9 cellular contexts compared by ENCODE assay signal in genomic region chr10:6072215-6072941, GRCh38. TPM values are rescaled to one million over a fixed set of nuclear protein-coding genes. Genes with fewer than 3 reads are reported as not detected.
DNase-seq lines count a peak whose midpoint lies in the region; ATAC-seq, FAIRE-seq and TF ChIP-seq lines count a peak whose summit lies in the region.
"Had no signal": no experiment of that assay in that cellular context is flagged by ENCODE, and none has a peak within 500 bp of the region (broad histone marks: within the 10 kb centered on the region; RNA-seq: fewer than 3 reads in every experiment).

No MANE protein-coding gene starts in this region.

- POLR2A ChIA-PET in activated B cell treated with CpG ODN at 0.5 μM for 24 hours (lab: Charles Lee): interaction anchor here (0.7 to 9.0 kb wide), 8 partner anchors 11 to 259 kb away, joined by 3 to 339 read pairs (median 8); partner anchors contain the start of genes GDI2, IL15RA, IL2RA and RBM17

- no peaks in the 10 kb centered on the region for H3K27me3 Mint-ChIP-seq in activated B cell treated with CpG ODN at 0.5 μM for 24 hours

- WGBS in hepatocyte (ENCODE audit: low lambda C conversion rate, missing lambda C conversion rate): 86% methylated on average over 13 of the region's 13 CpGs

- no peaks in the 10 kb centered on the region for H3K9me3 ChIP-seq in skeletal muscle tissue (ENCODE audit: control insufficient read depth in 3 of 3, low read length in 3 of 3)
- no peaks in the 10 kb centered on the region for H3K9me3 ChIP-seq in hepatocyte (ENCODE audit: low read depth)
- H3K9me3 ChIP-seq in kidney (ENCODE audit: control insufficient read depth in 1 of 2, low read length in 2 of 2): no peaks in the 10 kb centered on the region

- H3K36me3 Mint-ChIP-seq in activated B cell treated with CpG ODN at 0.5 μM for 24 hours (ENCODE audit: low read depth): no peaks in the 10 kb centered on the region

- peak overlapping the region; percentile 30 for H3K27ac ChIP-seq in skeletal muscle tissue (ENCODE audit: low read depth, low read length)
- H3K27ac ChIP-seq in hepatocyte: no peak overlapping the region
- peak overlapping the region in 1 of 2 donors; percentile 18 for H3K27ac ChIP-seq in kidney (ENCODE audit: low read depth in 2 of 2, low read length in 2 of 2)

- CTCF ChIA-PET in activated B cell treated with CpG ODN at 0.5 μM for 24 hours (lab: Charles Lee): interaction anchor here (1.0 to 7.3 kb wide), 5 partner anchors 14 to 58 kb away, joined by 4 to 79 read pairs (median 5); no protein-coding TSS in a partner anchor

- intact Hi-C loops in activated B cell treated with CpG ODN at 0.5 μM for 24 hours (cut with micrococcal nuclease): loop anchor here (1.0 kb wide), 3 partner anchors 10 to 20 kb away; partner anchors contain the start of gene IL2RA
- intact Hi-C loops in kidney (cut with DNase I): no loop called here

- no peak for FAIRE-seq in kidney (lab: Jason Lieb, UNC)

- peak overlapping the region; percentile 97 for H3K27ac Mint-ChIP-seq in activated B cell treated with CpG ODN at 0.5 μM for 24 hours

- H3K4me1 Mint-ChIP-seq in activated B cell treated with CpG ODN at 0.5 μM for 24 hours: peaks cover 73% of the 10 kb centered on the region

- peak overlapping the region; percentile 67 for H3K4me3 Mint-ChIP-seq in activated B cell treated with CpG ODN at 0.5 μM for 24 hours

- DNase-seq in NCI-H524 (lab: John Stamatoyannopoulos, UW) (peak; percentile 32 to 58), NCI-H524 treated with DMSO at 0.1 percent for 48 hours (lab: John Stamatoyannopoulos, UW) (no peak), activated B cell treated with CpG ODN at 0.5 μM for 24 hours (no peak), hepatocyte (ENCODE audit: low spot score) (no peak), glomerular visceral epithelial cell (ENCODE audit: extremely low spot score) (no peak), kidney (no peak)
- DNase-seq: hippocampal formation had no signal

- H3K9ac ChIP-seq in skeletal muscle tissue (ENCODE audit: low read depth in 1 of 3, low read length in 3 of 3) (no peak overlapping the region), kidney (ENCODE audit: low read length in 2 of 2) (peak overlapping the region in 1 of 2 donors; percentile 16)

- no peaks in the 10 kb centered on the region for H4K20me1 ChIP-seq in hepatocyte (ENCODE audit: insufficient read depth, poor library complexity, severe bottlenecking)

- no peak overlapping the region for H3K4me2 ChIP-seq in hepatocyte

- H3K4me3 ChIP-seq in skeletal muscle tissue (ENCODE audit: low read length in 3 of 3): no peak overlapping the region
- no peak overlapping the region for H3K4me3 ChIP-seq in hepatocyte
- H3K4me3 ChIP-seq in kidney (ENCODE audit: low read length in 2 of 2): no peak overlapping the region

- no peaks in the 10 kb centered on the region for H3K79me2 ChIP-seq in hepatocyte

- peaks cover 0 to 6% (median 2%) of the 10 kb centered on the region in 3 donors for H3K4me1 ChIP-seq in skeletal muscle tissue (ENCODE audit: control insufficient read depth in 3 of 3, insufficient read depth in 3 of 3, low read length in 3 of 3)
- no peaks in the 10 kb centered on the region for H3K4me1 ChIP-seq in hepatocyte (ENCODE audit: insufficient read depth)
- no peaks in the 10 kb centered on the region for H3K4me1 ChIP-seq in kidney (ENCODE audit: control insufficient read depth in 1 of 2, insufficient read depth in 1 of 2, low read depth in 1 of 2, low read length in 2 of 2)

- ATAC-seq in HG02588 (IDR thresholded peaks at IDR 0.05; ENCODE audit: unreplicated experiment) (peak; percentile 59), activated B cell treated with CpG ODN at 0.5 μM for 24 hours (ENCODE audit: low read depth) (peak; percentile 62)

- H2AFZ ChIP-seq in hepatocyte: no peak overlapping the region

- H3K36me3 ChIP-seq in skeletal muscle tissue (ENCODE audit: control insufficient read depth in 3 of 3, insufficient read depth in 3 of 3, low read length in 3 of 3): no peaks in the 10 kb centered on the region
- H3K36me3 ChIP-seq in hepatocyte (replicated peaks; ENCODE audit: insufficient read depth, low read depth): no peaks in the 10 kb centered on the region
- H3K36me3 ChIP-seq in kidney (ENCODE audit: control insufficient read depth in 1 of 2, insufficient read depth in 2 of 2, low read length in 2 of 2): no peaks in the 10 kb centered on the region

- no peaks in the 10 kb centered on the region for H3K9me2 ChIP-seq in hepatocyte (replicated peaks; ENCODE audit: insufficient read depth)

- no peaks in the 10 kb centered on the region for H3K9me3 Mint-ChIP-seq in activated B cell treated with CpG ODN at 0.5 μM for 24 hours

- H3K27me3 ChIP-seq in skeletal muscle tissue (ENCODE audit: control insufficient read depth in 3 of 3, insufficient read depth in 3 of 3, low read length in 3 of 3) (peaks cover 0 to 6% (median 5%) of the 10 kb centered on the region in 3 donors), hepatocyte (peaks cover 10% of the 10 kb centered on the region)

- no peak for TF ChIP-seq CTCF in activated B cell treated with CpG ODN at 0.5 μM for 24 hours (IDR thresholded peaks at IDR 0.05)
- no peak for TF ChIP-seq CTCF in hepatocyte (IDR thresholded peaks at IDR 0.05; ENCODE audit: poor library complexity)
- no peak for TF ChIP-seq CTCF in kidney (IDR thresholded peaks at IDR 0.05; ENCODE audit: borderline replicate concordance, extremely low read depth, insufficient read depth)

RNA-seq across cellular contexts. Expression of gene IL2RA, which starts 10.2 kb away (rescaled TPM):
- total RNA-seq in activated B cell treated with CpG ODN at 0.5 μM for 24 hours (151 and 160 TPM in 2 replicates), skeletal muscle tissue (not detected), hepatocyte (not detected in 2 replicates), kidney (11.9 TPM)
- polyA plus RNA-seq in hepatocyte (not detected in 2 replicates), kidney (ENCODE audit: insufficient read depth, low read depth, low replicate concordance) (0.54 TPM)

RNA-seq across cellular contexts. Expression of gene RBM17, which starts 16.5 kb away (rescaled TPM):
- total RNA-seq in activated B cell treated with CpG ODN at 0.5 μM for 24 hours (207 and 209 TPM in 2 replicates), skeletal muscle tissue (41.2 TPM), hepatocyte (35.6 and 46.7 TPM in 2 replicates), kidney (91.9 TPM)
- polyA plus RNA-seq in hepatocyte (112 and 126 TPM in 2 replicates), kidney (ENCODE audit: insufficient read depth, low read depth, low replicate concordance) (46.4 TPM)

Comparison
In these comparisons a context has a peak if more than half of its experiments do, and no peak if none do; other contexts are left out.
1. DNase-seq: peak in NCI-H524 (2 of 2); none in NCI-H524 treated with DMSO at 0.1 percent for 48 hours (single experiment), activated B cell treated with CpG ODN at 0.5 μM for 24 hours (single experiment), hepatocyte (single experiment), glomerular visceral epithelial cell (single experiment) and kidney (single experiment).
2. RNA of gene IL2RA, which starts 10.2 kb away (total RNA-seq): 151 to 160 TPM in activated B cell treated with CpG ODN at 0.5 μM for 24 hours and 11.9 TPM in kidney (single experiment); not detected in skeletal muscle tissue (single experiment) and not detected in hepatocyte; every median in the first group is over 10 times any median in the second.